Comparison of ENCODE assay signal across 20 cellular contexts in genomic region chr6:71463061-71463460, GRCh38.
"Had no signal": no experiment of that assay in that cellular context is flagged by ENCODE, and none has a peak within 500 bp of the region (broad histone marks: within the 10 kb centered on the region; RNA-seq: fewer than 3 reads in every experiment).

No MANE protein-coding gene starts in this region.

- H3K4me1 Mint-ChIP-seq: memory B cell, mesothelial cell of epicardium, natural killer cell had no signal

- H3K27ac ChIP-seq: heart left ventricle, lower lobe of right lung, stomach, thoracic aorta had no signal

- H3K27ac Mint-ChIP-seq: dendritic cell treated with granulocyte-macrophage colony-stimulating factor and Interleukin-4, amounts not matched to agents 40 ng/mL and 50 ng/mL, for 4 days; effector memory CD8-positive, alpha-beta T cell; memory B cell; mesothelial cell of epicardium; natural killer cell had no signal

- H3K36me3 Mint-ChIP-seq: natural killer cell had no signal

- H3K9me3 ChIP-seq: lower lobe of right lung had no signal

- H3K9me3 Mint-ChIP-seq: effector memory CD8-positive, alpha-beta T cell; natural killer cell had no signal

- H3K4me1 ChIP-seq: heart left ventricle, stomach had no signal

- H3K4me3 Mint-ChIP-seq: dendritic cell treated with granulocyte-macrophage colony-stimulating factor and Interleukin-4, amounts not matched to agents 40 ng/mL and 50 ng/mL, for 4 days; effector memory CD8-positive, alpha-beta T cell; memory B cell; mesothelial cell of epicardium; natural killer cell; neural crest cell had no signal

- DNase-seq: effector memory CD8-positive, alpha-beta T cell; foreskin melanocyte; heart left ventricle; hippocampal formation; islet precursor cell; lower lobe of right lung; natural killer cell; posterior cingulate gyrus; stimulated activated CD4-positive, alpha-beta T cell treated with anti-CD3 and anti-CD28 coated beads, Interleukin-12 subunit alpha, Interleukin-12 subunit beta, amount 100 ng/mL, for 4 hours; stimulated activated naive CD4-positive, alpha-beta T cell; stomach; substantia nigra had no signal

- ATAC-seq: effector memory CD8-positive, alpha-beta T cell; heart left ventricle; left lobe of liver; natural killer cell; sciatic nerve had no signal

- H3K4me3 ChIP-seq: heart left ventricle, lower lobe of right lung, skin epidermis, stomach, thoracic aorta had no signal

- H3K27me3 ChIP-seq: heart left ventricle, stomach had no signal

- H3K36me3 ChIP-seq: heart left ventricle, lower lobe of right lung, stomach, thoracic aorta had no signal

- H3K27me3 Mint-ChIP-seq: dendritic cell treated with granulocyte-macrophage colony-stimulating factor and Interleukin-4, amounts not matched to agents 40 ng/mL and 50 ng/mL, for 4 days had no signal
